In genomic region chr22:44080936-44081853, GRCh38 we compare ENCODE assay signal across 8 cellular contexts. TPM values are rescaled to one million over a fixed set of nuclear protein-coding genes. Genes with fewer than 3 reads are reported as not detected.
DNase-seq lines count a peak whose midpoint lies in the region; ATAC-seq and TF ChIP-seq lines count a peak whose summit lies in the region.

No MANE protein-coding gene starts in this region.

- in situ Hi-C loops in SK-MEL-5 (cut with HindIII; ENCODE audit: low pct_unique_long_range_greater_than_20kb, low sequenced_read_pairs), result loop anchor here (25.0 kb wide), 1 partner anchor 94 kb away; no protein-coding TSS in a partner anchor

- no peaks in the 10 kb centered on the region for H3K9me3 ChIP-seq in thyroid gland

- no peaks in the 10 kb centered on the region for H3K9me3 Mint-ChIP-seq in osteocyte (ENCODE audit: unreplicated experiment)

- TF ChIP-seq CTCF in LNCAP (IDR thresholded peaks at IDR 0.05) (peak; percentile 96), osteocyte (IDR thresholded peaks at IDR 0.05) (peak; percentile 94), thyroid gland (IDR thresholded peaks at IDR 0.05) (peak; percentile 71 to 89 (median 77))

- ATAC-seq in GM19467 (IDR thresholded peaks at IDR 0.05; ENCODE audit: unreplicated experiment), result no peak

- no peak overlapping the region for H3K27ac Mint-ChIP-seq in osteocyte (ENCODE audit: unreplicated experiment)

- no peak overlapping the region for H3K27ac ChIP-seq in thyroid gland

- WGBS in thyroid gland, 2 donors, result 25 to 28% methylated on average over 26 to 27 of the region's 27 CpGs

- TF ChIP-seq POLR2A in thyroid gland (IDR thresholded peaks at IDR 0.05), result no peak

- no peaks in the 10 kb centered on the region for H3K36me3 Mint-ChIP-seq in osteocyte (ENCODE audit: unreplicated experiment)

- no peaks in the 10 kb centered on the region for H3K27me3 ChIP-seq in thyroid gland

- H3K4me1 ChIP-seq in thyroid gland, result peaks cover 15 to 16% of the 10 kb centered on the region in 2 donors

- H3K36me3 ChIP-seq in thyroid gland, result no peaks in the 10 kb centered on the region

- H3K27me3 Mint-ChIP-seq in osteocyte (ENCODE audit: unreplicated experiment), result no peaks in the 10 kb centered on the region

- no peak overlapping the region for H3K4me3 Mint-ChIP-seq in osteocyte (ENCODE audit: unreplicated experiment)

- no peak overlapping the region for H3K4me3 ChIP-seq in thyroid gland (replicated peaks in 1 of 3)

- H3K4me1 Mint-ChIP-seq in osteocyte (ENCODE audit: unreplicated experiment), result no peaks in the 10 kb centered on the region

- DNase-seq in DMS153 (lab: John Stamatoyannopoulos, UW) (peak; percentile 45), SK-MEL-5 (ENCODE audit: low read depth, low spot score) (peak; percentile 73), glomerular endothelial cell (ENCODE audit: extremely low read depth, low read depth, low spot score) (peak; percentile 9), osteocyte (ENCODE audit: extremely low spot score, unreplicated experiment) (peak; percentile 90), thyroid gland (peak; percentile 82 to 85)
- DNase-seq in activated naive CD4-positive, alpha-beta T cell treated with Interleukin-2 at 50 U/mL for 16 hours, result peak; percentile 70

- intact Hi-C loops in thyroid gland (cut with DNase I), result loop anchor here (5.0 to 10.0 kb wide), 5 partner anchors 84 to 546 kb away; partner anchors contain the start of gene RTL6

RNA-seq across cellular contexts. Expression of gene PARVB, which starts 57.1 kb away (rescaled TPM):
- total RNA-seq in SK-MEL-5 (2014; rRNA removed; shearing (Covaris generic)), result 164 and 178 TPM in 2 replicates
- polyA plus RNA-seq in SK-MEL-5 (2015; cell fraction: cytosol; rRNA removed), result 180 and 216 TPM in 2 replicates
- polyA plus RNA-seq in SK-MEL-5 (2015; cell fraction: nucleus; rRNA removed), result 37.6 and 90.4 TPM in 2 replicates
- 118 and 222 TPM in 2 replicates for total RNA-seq in glomerular endothelial cell
- 4.4 and 5.4 TPM in 2 replicates for total RNA-seq in osteocyte
- total RNA-seq in thyroid gland, result 10 to 100 TPM in 2 of 4 donors, 1 to 10 TPM in 2; 6.7 to 34.9 (median 11.0) TPM

Comparison
In these comparisons a context has a peak if more than half of its experiments do, and no peak if none do; other contexts are left out.
1. DNase-seq: peak in every context shown above with its lines; median percentile 90 in osteocyte; 84 in thyroid gland; 73 in SK-MEL-5; 70 in activated naive CD4-positive, alpha-beta T cell treated with Interleukin-2 at 50 U/mL for 16 hours; 45 in DMS153; 9 in glomerular endothelial cell.